ENCODE assay signal across 16 cellular contexts in the genomic region with DNA sequence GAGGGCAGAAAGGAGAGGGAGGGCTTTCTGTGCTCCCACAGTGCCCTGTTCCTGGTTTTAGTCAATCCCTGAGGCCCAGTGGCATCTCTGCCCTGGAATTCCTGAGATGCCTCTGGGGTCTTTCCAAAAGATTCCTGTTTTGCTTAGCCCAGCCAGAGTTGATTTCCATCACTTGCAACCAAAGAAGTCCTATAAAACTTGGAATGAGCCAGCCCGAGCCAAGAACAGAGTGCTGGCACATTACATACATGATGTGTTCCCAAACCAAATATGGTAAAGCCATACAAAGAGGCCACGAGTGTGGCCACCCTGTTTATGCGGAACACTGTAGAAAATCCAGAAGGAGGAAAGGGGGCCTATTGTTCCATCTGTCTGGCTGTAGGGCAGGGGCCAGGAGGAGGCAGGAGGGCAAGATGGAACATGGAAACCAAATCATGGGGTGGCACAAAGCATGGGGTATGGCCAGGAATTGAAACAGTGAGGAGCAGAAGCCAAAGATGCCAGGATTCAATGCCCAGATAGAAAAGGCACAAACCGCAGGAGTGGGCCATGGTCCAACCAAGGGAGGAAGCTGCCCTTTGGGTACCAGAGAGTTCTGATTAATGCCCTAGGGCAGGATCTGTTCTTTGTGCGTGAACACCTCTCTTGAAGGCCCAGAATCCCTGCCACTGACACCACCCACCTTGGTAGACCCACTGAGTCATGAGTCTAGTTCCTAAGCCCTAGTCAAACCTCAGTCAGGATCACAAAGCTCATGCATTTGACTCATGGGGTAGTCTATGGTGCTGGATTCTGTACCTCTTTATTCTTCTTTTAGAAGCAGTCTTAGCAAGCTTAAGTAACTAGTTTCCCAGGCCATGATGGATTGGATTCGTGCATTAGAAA.
DNase-seq lines count a peak whose midpoint lies in the region; ATAC-seq and TF ChIP-seq lines count a peak whose summit lies in the region.
"Had no signal": no experiment of that assay in that cellular context is flagged by ENCODE, and none has a peak within 500 bp of the region (broad histone marks: within the 10 kb centered on the region; RNA-seq: fewer than 3 reads in every experiment).

No MANE protein-coding gene starts in this region.

- H3K27me3 ChIP-seq in GM23248 (replicated peaks; ENCODE audit: insufficient read depth) (no peaks in the 10 kb centered on the region), mammary epithelial cell (ENCODE audit: insufficient read depth, low read length) (no peaks in the 10 kb centered on the region), gastroesophageal sphincter (no peaks in the 10 kb centered on the region), suprapubic skin (no peaks in the 10 kb centered on the region), right atrium auricular region (no peaks in the 10 kb centered on the region)

- 61 to 70% methylated on average over 6 of the region's 6 CpGs for WGBS in GM23248 (ENCODE audit: low coverage in 1 of 2, low lambda C conversion rate in 2 of 2, missing lambda C conversion rate in 2 of 2), 2 experiments
- 9% methylated on average over 6 of the region's 6 CpGs for WGBS in mammary epithelial cell (ENCODE audit: low coverage, missing lambda C conversion rate)
- 58 to 67% methylated on average over 4 to 5 of the region's 6 CpGs for WGBS in gastroesophageal sphincter (ENCODE audit: low coverage in 1 of 2), 2 donors
- WGBS in suprapubic skin = 43% methylated on average over 6 of the region's 6 CpGs

- TF ChIP-seq POLR2A in gastroesophageal sphincter (IDR thresholded peaks at IDR 0.05) (no peak), suprapubic skin (IDR thresholded peaks at IDR 0.05) (no peak)

- intact Hi-C loops in mammary epithelial cell (cut with micrococcal nuclease) = no loop called here

- H4K20me1 ChIP-seq in GM23248 (ENCODE audit: insufficient read depth) (no peaks in the 10 kb centered on the region), mammary epithelial cell (ENCODE audit: insufficient read depth, low read length) (no peaks in the 10 kb centered on the region)

- H2AFZ ChIP-seq in GM23248 (peak overlapping the region; percentile 45; the same call in 1 of the 2 replicates), mammary epithelial cell (ENCODE audit: low read depth, low read length) (no peak overlapping the region)

- peak overlapping the region; percentile 27; the same call in 1 of the 2 replicates for H3K9ac ChIP-seq in GM23248
- H3K9ac ChIP-seq in mammary epithelial cell (ENCODE audit: insufficient read depth, low read length) = no peak overlapping the region

- dilution Hi-C loops in mammary epithelial cell (cut with HindIII; ENCODE audit: low sequenced_read_pairs) = loop anchor here (5.0 kb wide), 3 partner anchors 36 to 86 kb away; no protein-coding TSS in a partner anchor

- TF ChIP-seq EP300 in gastroesophageal sphincter (IDR thresholded peaks at IDR 0.05) = no peak
- TF ChIP-seq EP300 in suprapubic skin (IDR thresholded peaks at IDR 0.05) = no peak

- peaks cover 11% of the 10 kb centered on the region for H3F3A ChIP-seq in GM23248 (ENCODE audit: insufficient read depth)

- BruUV-seq in mammary epithelial cell (replicated peaks; lab: Mats Ljungman, UMichigan) = no TSS peak

- no peaks in the 10 kb centered on the region for H3K36me3 ChIP-seq in GM23248 (ENCODE audit: low read depth)
- H3K36me3 ChIP-seq in mammary epithelial cell (ENCODE audit: insufficient read depth, low read length) = no peaks in the 10 kb centered on the region
- H3K36me3 ChIP-seq in gastroesophageal sphincter = no peaks in the 10 kb centered on the region
- no peaks in the 10 kb centered on the region for H3K36me3 ChIP-seq in suprapubic skin
- no peaks in the 10 kb centered on the region for H3K36me3 ChIP-seq in right atrium auricular region

- in situ Hi-C loops in GM23248 (cut with MboI) = no loop called here
- in situ Hi-C loops in mammary epithelial cell (cut with MboI; ENCODE audit: low sequenced_read_pairs in 2 of 2) = no loop called here

- H3K27ac ChIP-seq in GM23248 = peak overlapping the region; percentile 31
- H3K27ac ChIP-seq in mammary epithelial cell (ENCODE audit: insufficient read depth, low read depth, low read length) = no peak overlapping the region
- peak overlapping the region; percentile 31 to 78 (median 77) for H3K27ac ChIP-seq in gastroesophageal sphincter
- H3K27ac ChIP-seq in suprapubic skin = peak overlapping the region; percentile 59
- peak overlapping the region in 1 of 2 donors; percentile 56 for H3K27ac ChIP-seq in right atrium auricular region
- H3K27ac ChIP-seq: epithelial cell of prostate had no signal

- H3K9me3 ChIP-seq in GM23248 (ENCODE audit: low read depth) = no peaks in the 10 kb centered on the region
- H3K9me3 ChIP-seq in mammary epithelial cell (replicated peaks; ENCODE audit: insufficient read depth, low read length) = no peaks in the 10 kb centered on the region
- no peaks in the 10 kb centered on the region for H3K9me3 ChIP-seq in gastroesophageal sphincter
- H3K9me3 ChIP-seq in suprapubic skin = no peaks in the 10 kb centered on the region
- no peaks in the 10 kb centered on the region for H3K9me3 ChIP-seq in right atrium auricular region

- CTCF ChIA-PET in mammary epithelial cell (lab: Charles Lee; ENCODE audit: low non-redundant PET) = interaction anchor here (0.7 kb wide), 1 partner anchor 26 kb away, joined by 3 read pairs; no protein-coding TSS in a partner anchor

- TF ChIP-seq CTCF in mammary epithelial cell (conservative IDR thresholded peaks at IDR 0.05 in 1 of 2, IDR thresholded peaks at IDR 0.05 in 1 of 2; ENCODE audit: extremely low read depth in 1 of 2, insufficient read depth in 1 of 2, low read depth in 1 of 2, low read length in 2 of 2) (no peak), gastroesophageal sphincter (IDR thresholded peaks at IDR 0.05) (no peak), suprapubic skin (IDR thresholded peaks at IDR 0.05) (no peak), right atrium auricular region (IDR thresholded peaks at IDR 0.05) (no peak)

- no peaks in the 10 kb centered on the region for H3K9me2 ChIP-seq in GM23248 (ENCODE audit: insufficient read depth)

- H3K4me2 ChIP-seq in GM23248 (ENCODE audit: unreplicated experiment) (no peak overlapping the region), mammary epithelial cell (ENCODE audit: insufficient read depth, low read depth, low read length) (no peak overlapping the region)

- H3K79me2 ChIP-seq in GM23248 (ENCODE audit: insufficient read depth) = no peaks in the 10 kb centered on the region
- H3K79me2 ChIP-seq in mammary epithelial cell (ENCODE audit: insufficient read depth, low read length) = no peaks in the 10 kb centered on the region

- H3K4me1 ChIP-seq in GM23248 (ENCODE audit: insufficient read depth) (peaks cover 41% of the 10 kb centered on the region), mammary epithelial cell (ENCODE audit: insufficient read depth, low read length) (peaks cover 36% of the 10 kb centered on the region), gastroesophageal sphincter (peaks cover 0 to 56% (median 32%) of the 10 kb centered on the region in 3 donors), suprapubic skin (peaks cover 37% of the 10 kb centered on the region), right atrium auricular region (peaks cover 0 to 26% of the 10 kb centered on the region in 2 donors)

- peak; percentile 34 for DNase-seq in GM23248
- peak; percentile 61 for DNase-seq in mammary epithelial cell
- DNase-seq in suprapubic skin (ENCODE audit: low spot score in 2 of 2) = no peak
- DNase-seq in RPMI8226 = no peak
- no peak for DNase-seq in NCI-H226
- no peak for DNase-seq in right atrium auricular region (ENCODE audit: low spot score)
- DNase-seq: activated CD4-positive, alpha-beta memory T cell treated with anti-CD3 and anti-CD28 coated beads, Interleukin-2, amount 10 ng/mL, durations not matched to agents 7 days and 5 days; activated gamma-delta T cell; NCI-H1436 treated with DMSO at 0.1 percent for 48 hours; NCI-H526; stimulated activated CD4-positive, alpha-beta T cell treated with anti-CD3 and anti-CD28 coated beads, Interleukin-4, amount 100 ng/mL, for 24 hours; stimulated activated naive B cell treated with anti-CD40 and anti-IgM and Interleukin-4, amounts not matched to agents 10 μg/mL and 1 μg/mL and 100 μg/mL, for 72 hours; T1000 had no signal

- H3K4me3 ChIP-seq in GM23248 = no peak overlapping the region
- no peak overlapping the region for H3K4me3 ChIP-seq in mammary epithelial cell (replicated peaks in 1 of 3; ENCODE audit: insufficient read depth in 1 of 3, low read depth in 2 of 3, low read length in 3 of 3)
- no peak overlapping the region for H3K4me3 ChIP-seq in gastroesophageal sphincter
- no peak overlapping the region for H3K4me3 ChIP-seq in suprapubic skin
- H3K4me3 ChIP-seq in right atrium auricular region = no peak overlapping the region

- ATAC-seq in gastroesophageal sphincter (peak; percentile 20), HG03025 (IDR thresholded peaks at IDR 0.05; ENCODE audit: low FRiP score, unreplicated experiment) (no peak)
- ATAC-seq: stimulated activated naive B cell treated with anti-CD40 and anti-IgM and Interleukin-4, amounts not matched to agents 10 μg/mL and 1 μg/mL and 100 μg/mL, for 72 hours had no signal

Comparison
In these comparisons a context has a peak if more than half of its experiments do, and no peak if none do; other contexts are left out.
1. DNase-seq: peak in GM23248 (single experiment) and mammary epithelial cell (single experiment); none in suprapubic skin (0 of 2), RPMI8226 (single experiment), NCI-H226 (single experiment) and right atrium auricular region (single experiment).